ENCODE assay signal across 9 cellular contexts in the genomic region with DNA sequence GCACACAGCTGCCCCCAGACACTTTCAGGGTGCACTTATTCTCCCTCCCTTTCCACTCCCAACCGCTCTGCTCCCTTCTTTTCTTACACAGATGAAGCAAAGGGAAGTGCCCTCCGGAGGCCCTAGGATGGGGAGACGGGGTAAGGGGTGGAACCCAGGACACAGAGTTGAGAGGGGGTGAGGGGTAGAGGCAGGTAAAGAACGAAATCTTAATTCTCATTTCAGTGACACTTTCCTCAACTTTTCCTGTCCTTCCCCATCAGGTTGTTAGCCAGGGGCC. TPM values are rescaled to one million over a fixed set of nuclear protein-coding genes. Genes with fewer than 3 reads are reported as not detected.
A peak's percentile ranks its signal among the peaks of the same experiment; 100 is the strongest.
DNase-seq lines count a peak whose midpoint lies in the region; ATAC-seq, FAIRE-seq and TF ChIP-seq lines count a peak whose summit lies in the region.
"Had no signal": no experiment of that assay in that cellular context is flagged by ENCODE, and none has a peak within 500 bp of the region (broad histone marks: within the 10 kb centered on the region; RNA-seq: fewer than 3 reads in every experiment).

No MANE protein-coding gene starts in this region.

- H3K79me2 ChIP-seq in keratinocyte (ENCODE audit: control insufficient read depth, insufficient read depth, low read length), result no peaks in the 10 kb centered on the region

- H3K27ac ChIP-seq in body of pancreas (peak overlapping the region; percentile 33 to 71 (median 52)), keratinocyte (ENCODE audit: control insufficient read depth, insufficient read depth, low read length) (peak overlapping the region; percentile 57), small intestine (ENCODE audit: low read depth in 1 of 2, low read length in 1 of 2) (peak overlapping the region in 1 of 2 donors; percentile 72)

- no peaks in the 10 kb centered on the region for H3K9me3 Mint-ChIP-seq in stimulated activated memory B cell treated with anti-CD40 and anti-IgM and Interleukin-4, amounts not matched to agents 10 μg/mL and 1 μg/mL and 100 μg/mL, for 72 hours

- dilution Hi-C loops in keratinocyte (cut with MboI; ENCODE audit: extremely low pct_ligation_motif_present, low sequenced_read_pairs), result no loop called here

- TF ChIP-seq POLR2A in body of pancreas (IDR thresholded peaks at IDR 0.05), result no peak

- H3K4me1 ChIP-seq in body of pancreas, result peaks cover 11% of the 10 kb centered on the region
- peaks cover 16% of the 10 kb centered on the region for H3K4me1 ChIP-seq in keratinocyte (ENCODE audit: control insufficient read depth, extremely low read depth, insufficient read depth, low read length)
- H3K4me1 ChIP-seq in small intestine (ENCODE audit: control insufficient read depth in 2 of 2, insufficient read depth in 1 of 2, low read depth in 1 of 2, low read length in 1 of 2), result peaks cover 0 to 2% of the 10 kb centered on the region in 2 donors

- peak overlapping the region; percentile 61 for H3K9ac ChIP-seq in keratinocyte (ENCODE audit: control insufficient read depth, extremely low read depth, insufficient read depth, low read length)

- ATAC-seq in body of pancreas (no peak), GM21786 (IDR thresholded peaks at IDR 0.05; ENCODE audit: unreplicated experiment) (no peak), GM18907 (IDR thresholded peaks at IDR 0.05; ENCODE audit: unreplicated experiment) (no peak), HG02938 (IDR thresholded peaks at IDR 0.05; ENCODE audit: unreplicated experiment) (no peak)
- no peak for ATAC-seq in stimulated activated memory B cell treated with anti-CD40 and anti-IgM and Interleukin-4, amounts not matched to agents 10 μg/mL and 1 μg/mL and 100 μg/mL, for 72 hours

- peaks cover 85% of the 10 kb centered on the region for H3K4me1 Mint-ChIP-seq in stimulated activated memory B cell treated with anti-CD40 and anti-IgM and Interleukin-4, amounts not matched to agents 10 μg/mL and 1 μg/mL and 100 μg/mL, for 72 hours

- DNase-seq in H7 (peak; percentile 62), body of pancreas (no peak), keratinocyte (ENCODE audit: low read depth, low spot score) (no peak), small intestine (no peak)
- DNase-seq: stimulated activated naive CD4-positive, alpha-beta T cell treated with Interleukin-2 at 50 U/mL for 16 hours had no signal

- H2AFZ ChIP-seq in keratinocyte (ENCODE audit: control insufficient read depth, low read length), result peak overlapping the region; percentile 57

- H4K20me1 ChIP-seq in keratinocyte (ENCODE audit: control insufficient read depth, extremely low read depth, insufficient read depth, low read length), result no peaks in the 10 kb centered on the region

- H3K9me1 ChIP-seq in keratinocyte (ENCODE audit: control insufficient read depth, extremely low read depth, insufficient read depth, low read length), result no peaks in the 10 kb centered on the region

- H3K9me3 ChIP-seq in body of pancreas (no peaks in the 10 kb centered on the region), keratinocyte (ENCODE audit: control insufficient read depth, low read depth, low read length) (no peaks in the 10 kb centered on the region), small intestine (ENCODE audit: control insufficient read depth, low read depth) (no peaks in the 10 kb centered on the region)

- 44 to 60% methylated on average over 4 of the region's 4 CpGs for WGBS in body of pancreas, 2 donors
- 41 to 78% (median 78%) methylated on average over 4 of the region's 4 CpGs for WGBS in small intestine, 3 donors

- peaks cover 2% of the 10 kb centered on the region for H3K36me3 ChIP-seq in H7 (replicated peaks; ENCODE audit: control insufficient read depth, insufficient read depth, low read length)
- no peaks in the 10 kb centered on the region for H3K36me3 ChIP-seq in body of pancreas (replicated peaks in 1 of 2; ENCODE audit: insufficient read depth in 1 of 2, low read depth in 2 of 2)
- H3K36me3 ChIP-seq in keratinocyte (ENCODE audit: control insufficient read depth in 2 of 2, extremely low read depth in 1 of 2, insufficient read depth in 2 of 2, low read length in 2 of 2), result peaks cover 0 to 2% of the 10 kb centered on the region in 2 experiments
- H3K36me3 ChIP-seq in small intestine (ENCODE audit: control insufficient read depth in 2 of 2, insufficient read depth in 2 of 2, low read length in 2 of 2), result peaks cover 0 to 5% of the 10 kb centered on the region in 2 donors

- H3K4me3 ChIP-seq in H7 (ENCODE audit: insufficient read depth, low read depth, low read length) (peak overlapping the region; percentile 25), body of pancreas (no peak overlapping the region), keratinocyte (ENCODE audit: control insufficient read depth in 2 of 3, extremely low read depth in 1 of 3, insufficient read depth in 2 of 3, low read depth in 1 of 3, low read length in 3 of 3) (peak overlapping the region in 2 of 3 experiments; percentile 33 to 37), small intestine (ENCODE audit: low read depth in 1 of 2, low read length in 2 of 2) (no peak overlapping the region)

- peak overlapping the region; percentile 79 for H3K4me2 ChIP-seq in keratinocyte (ENCODE audit: control insufficient read depth, extremely low read depth, insufficient read depth, low read depth, low read length)

- H3K27ac Mint-ChIP-seq in stimulated activated memory B cell treated with anti-CD40 and anti-IgM and Interleukin-4, amounts not matched to agents 10 μg/mL and 1 μg/mL and 100 μg/mL, for 72 hours, result peak overlapping the region; percentile 88

- H3K27me3 Mint-ChIP-seq in stimulated activated memory B cell treated with anti-CD40 and anti-IgM and Interleukin-4, amounts not matched to agents 10 μg/mL and 1 μg/mL and 100 μg/mL, for 72 hours, result no peaks in the 10 kb centered on the region

- FAIRE-seq in keratinocyte (lab: Jason Lieb, UNC), result no peak
- no peak for FAIRE-seq in small intestine (lab: Jason Lieb, UNC)

- no peaks in the 10 kb centered on the region for H3K27me3 ChIP-seq in H7 (ENCODE audit: control insufficient read depth, insufficient read depth, low read length)
- H3K27me3 ChIP-seq in body of pancreas, result no peaks in the 10 kb centered on the region
- H3K27me3 ChIP-seq in keratinocyte (ENCODE audit: control insufficient read depth, extremely low read depth, insufficient read depth, low read length), result no peaks in the 10 kb centered on the region
- no peaks in the 10 kb centered on the region for H3K27me3 ChIP-seq in small intestine (ENCODE audit: control insufficient read depth in 2 of 2, insufficient read depth in 2 of 2, low read length in 2 of 2)

- peak overlapping the region; percentile 68 for H3K4me3 Mint-ChIP-seq in stimulated activated memory B cell treated with anti-CD40 and anti-IgM and Interleukin-4, amounts not matched to agents 10 μg/mL and 1 μg/mL and 100 μg/mL, for 72 hours

- intact Hi-C loops in body of pancreas (cut with DNase I), result loop anchor here (10.0 kb wide), 1 partner anchor 88 kb away; no protein-coding TSS in a partner anchor

- TF ChIP-seq CTCF in body of pancreas (IDR thresholded peaks at IDR 0.05) (no peak), keratinocyte (optimal IDR thresholded peaks at IDR 0.05 in 1 of 3, IDR thresholded peaks at IDR 0.05 in 1 of 3, conservative IDR thresholded peaks at IDR 0.05 in 1 of 3; ENCODE audit: extremely low read depth in 1 of 3, insufficient read depth in 2 of 3, low read length in 3 of 3) (no peak)

- H3K36me3 Mint-ChIP-seq in stimulated activated memory B cell treated with anti-CD40 and anti-IgM and Interleukin-4, amounts not matched to agents 10 μg/mL and 1 μg/mL and 100 μg/mL, for 72 hours, result peaks cover 19% of the 10 kb centered on the region

RNA-seq across cellular contexts. Expression of a gene that starts 12.8 kb away (rescaled TPM):
- total RNA-seq in H7 (2014; rRNA removed; shearing (Covaris generic)), result 69.5 and 85.9 TPM in 2 replicates
- 1 to 10 TPM; 5.3 to 7.0 TPM for total RNA-seq in body of pancreas
- 2.2 to 3.3 TPM (median 2.7 TPM) in 3 replicates for polyA plus RNA-seq in keratinocyte
- polyA plus RNA-seq in keratinocyte (2011; ENCODE audit: low read depth), result 0.94 TPM
- polyA plus RNA-seq in keratinocyte (2011; cell fraction: cytosol; rRNA removed), result 1.9 and 2.5 TPM in 2 replicates
- polyA plus RNA-seq in keratinocyte (2011; cell fraction: nucleus; rRNA removed), result 3.4 and 3.8 TPM in 2 replicates
- 2.8 and 5.2 TPM in 2 replicates for polyA plus RNA-seq in keratinocyte (2012; ENCODE audit: low replicate concordance)
- 1.8 to 10.6 TPM (median 5.1 TPM) in 3 replicates for polyA minus RNA-seq in keratinocyte
- 2.3 TPM for polyA minus RNA-seq in keratinocyte (2011; cell fraction: cytosol; rRNA and poly(A)+ RNA removed)
- polyA minus RNA-seq in keratinocyte (2011; cell fraction: nucleus; rRNA and poly(A)+ RNA removed), result 0.74 and 1.0 TPM in 2 replicates
- 10 to 100 TPM in 2 of 3 donors, 1 to 10 TPM in 1; 8.1 to 38.4 (median 29.8) TPM for polyA plus RNA-seq in small intestine

Comparison
In these comparisons a context has a peak if more than half of its experiments do, and no peak if none do; other contexts are left out.
1. H3K4me3 ChIP-seq: peak in H7 (single experiment) and keratinocyte (2 of 3); none in body of pancreas (0 of 2) and small intestine (0 of 2).